Comparison of ENCODE assay signal across 8 cellular contexts in genomic region chr17:35578929-35579448, GRCh38.
DNase-seq lines count a peak whose midpoint lies in the region; ATAC-seq and TF ChIP-seq lines count a peak whose summit lies in the region.

No MANE protein-coding gene starts in this region.

- CTCF ChIA-PET in AG04449 (lab: Yijun Ruan, JAX): interaction anchor here (0.6 to 2.3 kb wide), 8 partner anchors 16 to 268 kb away, joined by 3 to 15 read pairs (median 3); no protein-coding TSS in a partner anchor

- peak overlapping the region; percentile 76 for H3K9ac ChIP-seq in KMS-11

- no peaks in the 10 kb centered on the region for H3K36me3 ChIP-seq in KMS-11 (ENCODE audit: insufficient read depth)
- H3K36me3 ChIP-seq in muscle layer of duodenum (ENCODE audit: control insufficient read depth in 1 of 2, insufficient read depth in 2 of 2, low read length in 2 of 2): peaks cover 11 to 15% of the 10 kb centered on the region in 2 donors

- DNase-seq in AG04449 (ENCODE audit: low read depth, low spot score): no peak
- no peak for DNase-seq in caudate nucleus (lab: John Stamatoyannopoulos, UW)
- DNase-seq in NCI-H2227 treated with DMSO at 0.1 percent for 48 hours (lab: John Stamatoyannopoulos, UW): no peak
- DNase-seq in hippocampal formation (lab: John Stamatoyannopoulos, UW): no peak

- H3K4me2 ChIP-seq in KMS-11: peak overlapping the region; percentile 85

- H3K9me3 ChIP-seq in muscle layer of duodenum (ENCODE audit: control insufficient read depth in 1 of 2, low read length in 2 of 2): no peaks in the 10 kb centered on the region

- ATAC-seq in GM21360 (IDR thresholded peaks at IDR 0.05; ENCODE audit: unreplicated experiment): no peak
- ATAC-seq in GM21528 (IDR thresholded peaks at IDR 0.05; ENCODE audit: low FRiP score, unreplicated experiment): no peak

- H3K4me1 ChIP-seq in KMS-11 (ENCODE audit: low read depth, poor library complexity, severe bottlenecking) (peaks cover 13% of the 10 kb centered on the region), muscle layer of duodenum (ENCODE audit: control insufficient read depth in 1 of 2, insufficient read depth in 2 of 2, low read length in 2 of 2) (peaks cover 11 to 17% of the 10 kb centered on the region in 2 donors)

- TF ChIP-seq CTCF in AG04449 (IDR thresholded peaks at IDR 0.05; ENCODE audit: insufficient read depth, low read length, missing control alignments): no peak
- no peak for TF ChIP-seq CTCF in KMS-11 (conservative IDR thresholded peaks at IDR 0.05; ENCODE audit: low read depth, low read length)

- H3K27ac ChIP-seq in KMS-11: peak overlapping the region; percentile 73
- peak overlapping the region; percentile 83 for H3K27ac ChIP-seq in caudate nucleus (ENCODE audit: low read depth, low read length)
- H3K27ac ChIP-seq in muscle layer of duodenum (ENCODE audit: low read length): peak overlapping the region; percentile 93

- H2AFZ ChIP-seq in KMS-11 (ENCODE audit: low read depth): peak overlapping the region; percentile 87

- H4K20me1 ChIP-seq in KMS-11 (ENCODE audit: insufficient read depth): no peaks in the 10 kb centered on the region

- H3K79me2 ChIP-seq in KMS-11 (ENCODE audit: insufficient read depth, low read depth): no peaks in the 10 kb centered on the region

- no peaks in the 10 kb centered on the region for H3K27me3 ChIP-seq in KMS-11 (ENCODE audit: insufficient read depth, low read depth)
- no peaks in the 10 kb centered on the region for H3K27me3 ChIP-seq in muscle layer of duodenum (ENCODE audit: low read depth, low read length)

- H3K4me3 ChIP-seq in AG04449 (ENCODE audit: low read depth, low read length) (peak overlapping the region; percentile 83), KMS-11 (IDR thresholded peaks at IDR 0.05; ENCODE audit: insufficient read depth, low read depth, low read length) (no peak overlapping the region), muscle layer of duodenum (ENCODE audit: low read depth in 1 of 2, low read length in 2 of 2) (peak overlapping the region; percentile 72 to 86)

- POLR2A ChIA-PET in AG04449 (lab: Yijun Ruan, JAX): interaction anchor here (0.9 to 2.1 kb wide), 7 partner anchors 8 to 334 kb away, joined by 3 to 18 read pairs (median 4); partner anchors contain the start of genes AP2B1 and SLFN11
